ENCODE assay signal across 15 cellular contexts in genomic region chr11:111283945-111284481, GRCh38. TPM values are rescaled to one million over a fixed set of nuclear protein-coding genes. Genes with fewer than 3 reads are reported as not detected.
DNase-seq lines count a peak whose midpoint lies in the region; ATAC-seq and TF ChIP-seq lines count a peak whose summit lies in the region.
"Had no signal": no experiment of that assay in that cellular context is flagged by ENCODE, and none has a peak within 500 bp of the region (broad histone marks: within the 10 kb centered on the region; RNA-seq: fewer than 3 reads in every experiment).

No MANE protein-coding gene starts in this region.

- H3K27me3 Mint-ChIP-seq in Caco-2 (ENCODE audit: insufficient read depth, unreplicated experiment) = no peaks in the 10 kb centered on the region
- peaks cover 23% of the 10 kb centered on the region for H3K27me3 Mint-ChIP-seq in mesothelial cell of epicardium (ENCODE audit: low read depth)
- H3K27me3 Mint-ChIP-seq: activated T-cell treated with anti-CD3 and anti-CD28 coated beads, Interleukin-2, amount 50 U/mL, for 24 hours had no signal

- no peaks in the 10 kb centered on the region for H3K27me3 ChIP-seq in Caco-2 (replicated peaks; ENCODE audit: control insufficient read depth, insufficient read depth, low read length)
- peaks cover 13% of the 10 kb centered on the region for H3K27me3 ChIP-seq in foreskin keratinocyte

- H3K4me1 ChIP-seq in Caco-2 = peaks cover 44% of the 10 kb centered on the region
- H3K4me1 ChIP-seq in OCI-LY7 (ENCODE audit: insufficient read depth, low read length, poor library complexity, severe bottlenecking) = peaks cover 4% of the 10 kb centered on the region
- H3K4me1 ChIP-seq in foreskin keratinocyte = no peaks in the 10 kb centered on the region

- DNase-seq in Caco-2 (no peak), OCI-LY7 (ENCODE audit: low spot score) (no peak), foreskin keratinocyte (no peak), omental fat pad (ENCODE audit: low spot score) (no peak), mesothelial cell of epicardium (ENCODE audit: low spot score in 2 of 2, unreplicated experiment in 2 of 2) (no peak)
- DNase-seq in activated CD4-positive, alpha-beta T cell treated with anti-CD3 and anti-CD28 coated beads, Interleukin-2, amount 50 U/mL, for 1 hour = no peak
- DNase-seq in stimulated activated naive CD4-positive, alpha-beta T cell treated with Interleukin-2 at 50 U/mL for 16 hours (lab: John Stamatoyannopoulos, UW) = no peak
- DNase-seq: NCI-H1048 had no signal

- no peaks in the 10 kb centered on the region for H3K36me3 Mint-ChIP-seq in Caco-2 (ENCODE audit: insufficient read depth, unreplicated experiment)
- no peaks in the 10 kb centered on the region for H3K36me3 Mint-ChIP-seq in mesothelial cell of epicardium
- H3K36me3 Mint-ChIP-seq: brain; immature natural killer cell; natural killer cell treated with Interleukin-12 subunit alpha and Interleukin-12 subunit beta and Interleukin-15 and Interleukin-18, amount 100 ng/mL, for 72 hours had no signal

- no peak for TF ChIP-seq CTCF in Caco-2 (IDR thresholded peaks at IDR 0.05; ENCODE audit: insufficient read depth in 1 of 2, low read depth in 1 of 2, low read length in 1 of 2, severe bottlenecking in 1 of 2, unreplicated experiment in 1 of 2)
- TF ChIP-seq CTCF in OCI-LY7 (conservative IDR thresholded peaks at IDR 0.05; ENCODE audit: low read length) = no peak
- no peak for TF ChIP-seq CTCF in foreskin keratinocyte (conservative IDR thresholded peaks at IDR 0.05)
- no peak for TF ChIP-seq CTCF in omental fat pad (IDR thresholded peaks at IDR 0.05)
- TF ChIP-seq CTCF in mesothelial cell of epicardium (IDR thresholded peaks at IDR 0.05; ENCODE audit: unreplicated experiment) = no peak

- no TSS peak for BruUV-seq in Caco-2 (replicated peaks; lab: Mats Ljungman, UMichigan)
- no TSS peak for BruUV-seq in OCI-LY7 (replicated peaks; lab: Mats Ljungman, UMichigan)

- H3K4me1 Mint-ChIP-seq in Caco-2 (ENCODE audit: low read depth, unreplicated experiment) (peaks cover 29% of the 10 kb centered on the region), mesothelial cell of epicardium (peaks cover 18% of the 10 kb centered on the region)
- H3K4me1 Mint-ChIP-seq: immature natural killer cell had no signal

- H3K9me3 ChIP-seq in Caco-2 = no peaks in the 10 kb centered on the region
- H3K9me3 ChIP-seq in OCI-LY7 (ENCODE audit: low read length) = no peaks in the 10 kb centered on the region

- intact Hi-C loops in Caco-2 (cut with micrococcal nuclease; ENCODE audit: unreplicated experiment) (loop anchor here (1.0 kb wide), 6 partner anchors 15 to 162 kb away; no protein-coding TSS in a partner anchor), OCI-LY7 (cut with micrococcal nuclease; ENCODE audit: unreplicated experiment) (loop anchor here (1.0 kb wide), 5 partner anchors 80 to 162 kb away; no protein-coding TSS in a partner anchor)

- CTCF ChIA-PET in Caco-2 (lab: Charles Lee) = interaction anchor here (0.5 to 4.4 kb wide), 6 partner anchors 15 to 946 kb away, joined by 3 to 99 read pairs (median 7); no protein-coding TSS in a partner anchor
- CTCF ChIA-PET in OCI-LY7 (lab: Charles Lee; ENCODE audit: unreplicated experiment) = interaction anchor here (0.6 to 2.4 kb wide), 5 partner anchors 136 to 162 kb away, joined by 3 to 22 read pairs (median 4); no protein-coding TSS in a partner anchor

- H3K36me3 ChIP-seq in Caco-2 (ENCODE audit: control insufficient read depth, insufficient read depth, low read length) (no peaks in the 10 kb centered on the region), OCI-LY7 (ENCODE audit: insufficient read depth, low read length) (no peaks in the 10 kb centered on the region)

- H2AFZ ChIP-seq in OCI-LY7 (ENCODE audit: low read length) = peak overlapping the region; percentile 37; the same call in 1 of the 2 replicates

- H3K4me3 Mint-ChIP-seq in Caco-2 (ENCODE audit: unreplicated experiment) (no peak overlapping the region), mesothelial cell of epicardium (no peak overlapping the region)
- H3K4me3 Mint-ChIP-seq: activated T-cell treated with anti-CD3 and anti-CD28 coated beads, Interleukin-2, amount 50 U/mL, for 24 hours; brain; immature natural killer cell; natural killer cell treated with Interleukin-12 subunit alpha and Interleukin-12 subunit beta and Interleukin-15 and Interleukin-18, amount 100 ng/mL, for 72 hours had no signal

- H3K27ac ChIP-seq in OCI-LY7 (ENCODE audit: low read depth, low read length, poor library complexity, severe bottlenecking) = no peak overlapping the region
- H3K27ac ChIP-seq in foreskin keratinocyte = no peak overlapping the region
- H3K27ac ChIP-seq: epithelial cell of prostate, HL-60 had no signal

- H3K9me3 Mint-ChIP-seq in Caco-2 (ENCODE audit: unreplicated experiment) (no peaks in the 10 kb centered on the region), mesothelial cell of epicardium (no peaks in the 10 kb centered on the region)
- H3K9me3 Mint-ChIP-seq: activated T-cell treated with anti-CD3 and anti-CD28 coated beads, Interleukin-2, amount 50 U/mL, for 24 hours; brain; immature natural killer cell; natural killer cell treated with Interleukin-12 subunit alpha and Interleukin-12 subunit beta and Interleukin-15 and Interleukin-18, amount 100 ng/mL, for 72 hours had no signal

- ATAC-seq in foreskin keratinocyte (peak; percentile 7), omental fat pad (ENCODE audit: low FRiP score) (peak; percentile 56)
- ATAC-seq in activated CD4-positive, CD25-positive, alpha-beta regulatory T cell treated with anti-CD3 and anti-CD28 coated beads, Interleukin-2, amount 50 U/mL, for 24 hours = no peak

- no peaks in the 10 kb centered on the region for H4K20me1 ChIP-seq in OCI-LY7 (ENCODE audit: insufficient read depth, low read length)

- H3K27ac Mint-ChIP-seq in Caco-2 (ENCODE audit: unreplicated experiment) (peak overlapping the region; percentile 14), mesothelial cell of epicardium (no peak overlapping the region)
- H3K27ac Mint-ChIP-seq: activated T-cell treated with anti-CD3 and anti-CD28 coated beads, Interleukin-2, amount 50 U/mL, for 24 hours; immature natural killer cell; natural killer cell treated with Interleukin-12 subunit alpha and Interleukin-12 subunit beta and Interleukin-15 and Interleukin-18, amount 100 ng/mL, for 72 hours had no signal

- H3K4me3 ChIP-seq in Caco-2 (ENCODE audit: low read depth, low read length) (no peak overlapping the region), OCI-LY7 (ENCODE audit: low read depth, low read length, poor library complexity, severe bottlenecking) (no peak overlapping the region)

- no peaks in the 10 kb centered on the region for H3K79me2 ChIP-seq in OCI-LY7 (ENCODE audit: insufficient read depth, low read depth, low read length)

- H3K9me2 ChIP-seq in OCI-LY7 (ENCODE audit: insufficient read depth, low read length) = no peaks in the 10 kb centered on the region

- peak overlapping the region; percentile 44; the same call in 1 of the 2 replicates for H3K4me2 ChIP-seq in OCI-LY7 (ENCODE audit: low read length)

- POLR2A ChIA-PET in Caco-2 (lab: Charles Lee) (interaction anchor here (0.7 kb wide), 1 partner anchor 244 kb away, joined by 3 read pairs; no protein-coding TSS in a partner anchor), OCI-LY7 (lab: Charles Lee) (interaction anchor here (0.6 to 4.3 kb wide), 3 partner anchors 12 to 139 kb away, joined by 4 to 33 read pairs (median 11); no protein-coding TSS in a partner anchor)

RNA-seq across cellular contexts. Expression of gene POU2AF3, which starts 14.3 kb away (rescaled TPM):
- total RNA-seq in Caco-2 (2022) (7.0 and 8.6 TPM in 2 replicates), OCI-LY7 (2022) (not detected in 2 replicates), foreskin keratinocyte (not detected in 2 replicates), omental fat pad (1 to 10 TPM in 1 of 4 donors, under 1 TPM in 2, not detected in 1; 0.50 to 4.7 (median 0.84) TPM), mesothelial cell of epicardium (3.0 to 4.1 TPM (median 3.4 TPM) in 3 replicates)
- total RNA-seq in OCI-LY7 (2014; rRNA removed; shearing (Covaris generic)) = not detected in 2 replicates
- polyA plus RNA-seq in foreskin keratinocyte = not detected in 2 replicates
- total RNA-seq: natural killer cell treated with Interleukin-12 subunit alpha and Interleukin-12 subunit beta and Interleukin-15 and Interleukin-18, amount 100 ng/mL, for 72 hours had no signal
- polyA plus RNA-seq: immature natural killer cell had no signal

RNA-seq across cellular contexts. Expression of gene POU2AF2, which starts 38.5 kb away (rescaled TPM):
- total RNA-seq in Caco-2 (2022) = not detected in 2 replicates
- total RNA-seq in OCI-LY7 (2014; rRNA removed; shearing (Covaris generic)) = not detected in 2 replicates
- total RNA-seq in OCI-LY7 (2022) = not detected in 2 replicates
- not detected in 2 replicates for total RNA-seq in foreskin keratinocyte
- not detected in 2 replicates for polyA plus RNA-seq in foreskin keratinocyte
- not detected for total RNA-seq in omental fat pad
- total RNA-seq in mesothelial cell of epicardium = not detected in 3 replicates
- total RNA-seq: natural killer cell treated with Interleukin-12 subunit alpha and Interleukin-12 subunit beta and Interleukin-15 and Interleukin-18, amount 100 ng/mL, for 72 hours had no signal
- polyA plus RNA-seq: immature natural killer cell had no signal

Comparison
In these comparisons a context has a peak if more than half of its experiments do, and no peak if none do; other contexts are left out.
1. ATAC-seq: peak in foreskin keratinocyte (single experiment) and omental fat pad (single experiment); none in activated CD4-positive, CD25-positive, alpha-beta regulatory T cell treated with anti-CD3 and anti-CD28 coated beads, Interleukin-2, amount 50 U/mL, for 24 hours (0 of 2).